In genomic region chr19:29606420-29606747, GRCh38 we compare ENCODE assay signal across 8 cellular contexts. TPM values are rescaled to one million over a fixed set of nuclear protein-coding genes. Genes with fewer than 3 reads are reported as not detected.
A peak's percentile ranks its signal among the peaks of the same experiment; 100 is the strongest.
DNase-seq lines count a peak whose midpoint lies in the region; ATAC-seq, FAIRE-seq and TF ChIP-seq lines count a peak whose summit lies in the region.

No MANE protein-coding gene starts in this region.

- no peak for TF ChIP-seq RAD21 in GM12878 (IDR thresholded peaks at IDR 0.05; ENCODE audit: insufficient read depth, low read depth, low read length)
- TF ChIP-seq RAD21 in liver (IDR thresholded peaks at IDR 0.05), result no peak

- peak; percentile 19 for ATAC-seq in HG03135 (IDR thresholded peaks at IDR 0.05; ENCODE audit: unreplicated experiment)
- ATAC-seq in GM12878, result peak; percentile 46
- no peak for ATAC-seq in GM21528 (IDR thresholded peaks at IDR 0.05; ENCODE audit: low FRiP score, unreplicated experiment)

- SMC1A ChIA-PET in GM12878 (lab: Charles Lee; ENCODE audit: uncharacterized antibody, unreplicated experiment), result interaction anchor here (0.6 to 3.1 kb wide), 8 partner anchors 19 to 110 kb away, joined by 3 to 18 read pairs (median 6); partner anchors contain the start of genes C19orf12 and PLEKHF1

- WGBS in GM12878 (ENCODE audit: insufficient coverage, insufficient replicate concordance, low lambda C conversion rate, missing lambda C conversion rate), result 1% methylated on average over 12 of the region's 12 CpGs
- 2% methylated on average over 12 of the region's 12 CpGs for WGBS in liver
- WGBS in transverse colon (ENCODE audit: low coverage in 1 of 2), 2 donors, result 1% methylated on average over 12 of the region's 12 CpGs; no CpG with 5 or more reads in 1 of the 2 donors

- TF ChIP-seq POLR2A in GM12878 (IDR thresholded peaks at IDR 0.05; ENCODE audit: low read depth, low read length), result no peak
- TF ChIP-seq POLR2A in transverse colon (IDR thresholded peaks at IDR 0.05), result no peak

- no peaks in the 10 kb centered on the region for H4K20me1 ChIP-seq in GM12878 (ENCODE audit: control insufficient read depth, insufficient read depth)

- peaks cover 19% of the 10 kb centered on the region for H3K4me1 ChIP-seq in GM12878 (ENCODE audit: control insufficient read depth, insufficient read depth, low read length)
- peaks cover 5 to 23% (median 13%) of the 10 kb centered on the region in 4 donors for H3K4me1 ChIP-seq in liver (ENCODE audit: control insufficient read depth in 4 of 4, insufficient read depth in 4 of 4, low read length in 3 of 4)
- H3K4me1 ChIP-seq in transverse colon, result peaks cover 9 to 18% (median 13%) of the 10 kb centered on the region in 4 donors

- H2AFZ ChIP-seq in GM12878 (ENCODE audit: control insufficient read depth, low read depth, low read length), result peak overlapping the region; percentile 94

- TF ChIP-seq EP300 in GM12878 (IDR thresholded peaks at IDR 0.05; ENCODE audit: borderline replicate concordance in 1 of 2, control insufficient read depth in 1 of 2, low read depth in 2 of 2, low read length in 2 of 2) (no peak), transverse colon (IDR thresholded peaks at IDR 0.05; ENCODE audit: low read depth) (no peak)

- RAD21 ChIA-PET in GM12878 (lab: Charles Lee; ENCODE audit: unreplicated experiment), result interaction anchor here (0.9 to 2.9 kb wide), 8 partner anchors 55 to 109 kb away, joined by 3 to 34 read pairs (median 4); partner anchors contain the start of genes C19orf12 and PLEKHF1

- TF ChIP-seq CTCF in GM12865 (IDR thresholded peaks at IDR 0.05; ENCODE audit: insufficient read depth, low read depth, low read length, missing control alignments) (no peak), GM12878 (IDR thresholded peaks at IDR 0.05 in 2 of 3, conservative IDR thresholded peaks at IDR 0.05 in 1 of 3; ENCODE audit: control insufficient read depth in 2 of 3, extremely low read depth in 1 of 3, insufficient read depth in 1 of 3, low read depth in 3 of 3, low read length in 3 of 3) (no peak), liver (IDR thresholded peaks at IDR 0.05; ENCODE audit: low read depth, low read length, missing input control) (no peak), transverse colon (IDR thresholded peaks at IDR 0.05) (no peak)

- H3K4me3 ChIP-seq in GM12865 (ENCODE audit: low read depth, low read length), result peak overlapping the region; percentile 93
- H3K4me3 ChIP-seq in GM12878, result peak overlapping the region; percentile 79
- peak overlapping the region; percentile 69 to 84 (median 77) for H3K4me3 ChIP-seq in liver (ENCODE audit: low read depth in 1 of 3, low read length in 3 of 3)
- H3K4me3 ChIP-seq in transverse colon, result peak overlapping the region; percentile 70 to 81 (median 79)

- in situ Hi-C loops in GM12878 (cut with MboI), result loop anchor here (5.0 to 10.0 kb wide), 3 partner anchors 86 to 394 kb away; partner anchors contain the start of genes C19orf12 and UQCRFS1
- in situ Hi-C loops in transverse colon (cut with MboI; ENCODE audit: low pct_ligation_motif_present in 1 of 4, low pct_unique_long_range_greater_than_20kb in 1 of 4, low sequenced_read_pairs in 3 of 4), result loop anchor here (5.0 to 25.0 kb wide), 4 partner anchors 106 to 231 kb away; partner anchors contain the start of gene C19orf12 (in 3 of the 4)

- peak overlapping the region; percentile 74 for H3K4me2 ChIP-seq in GM12878 (ENCODE audit: control insufficient read depth, insufficient read depth)

- BruUV-seq in GM12878 (replicated peaks; lab: Mats Ljungman, UMichigan), result TSS peak; percentile 81

- H3K27me3 ChIP-seq in GM12878 (replicated peaks in 1 of 2; ENCODE audit: control insufficient read depth in 2 of 2, insufficient read depth in 2 of 2, low read length in 1 of 2), result no peaks in the 10 kb centered on the region
- H3K27me3 ChIP-seq in liver (ENCODE audit: control insufficient read depth in 4 of 4, insufficient read depth in 4 of 4, low read length in 3 of 4), result no peaks in the 10 kb centered on the region
- H3K27me3 ChIP-seq in transverse colon, result no peaks in the 10 kb centered on the region

- H3K9ac ChIP-seq in GM12878 (ENCODE audit: control insufficient read depth, insufficient read depth, low read length) (peak overlapping the region; percentile 98), liver (ENCODE audit: low read depth in 1 of 2, low read length in 2 of 2) (peak overlapping the region; percentile 41 to 89)

- POLR2A ChIA-PET in GM12878 (lab: Charles Lee), result interaction anchor here (0.5 to 2.1 kb wide), 9 partner anchors 8 to 109 kb away, joined by 3 to 17 read pairs (median 4); partner anchors contain the start of genes C19orf12 and PLEKHF1

- H3K36me3 ChIP-seq in GM12878 (ENCODE audit: control insufficient read depth in 2 of 2, insufficient read depth in 2 of 2, low read length in 1 of 2) (peaks cover 1 to 11% of the 10 kb centered on the region in 2 experiments), liver (ENCODE audit: control insufficient read depth in 4 of 4, insufficient read depth in 3 of 4, low read depth in 1 of 4, low read length in 3 of 4) (peaks cover 0 to 15% (median 5%) of the 10 kb centered on the region in 4 donors), transverse colon (peaks cover 0 to 7% (median 0%) of the 10 kb centered on the region in 4 donors)

- intact Hi-C loops in GM12878 (cut with micrococcal nuclease; ENCODE audit: unreplicated experiment), result loop anchor here (1.0 to 10.0 kb wide), 2 partner anchors 110 to 238 kb away; no protein-coding TSS in a partner anchor
- intact Hi-C loops in transverse colon (cut with DNase I; ENCODE audit: low total_unique reads), result no loop called here

- peaks cover 21% of the 10 kb centered on the region for H3K79me2 ChIP-seq in GM12878 (ENCODE audit: control insufficient read depth, insufficient read depth, low read length)

- FAIRE-seq in GM12878 (lab: Jason Lieb, UNC), result no peak

- H3K9me3 ChIP-seq in GM12878 (replicated peaks; ENCODE audit: control insufficient read depth, insufficient read depth, low read length) (no peaks in the 10 kb centered on the region), liver (ENCODE audit: control insufficient read depth in 4 of 4, low read length in 3 of 4) (no peaks in the 10 kb centered on the region), transverse colon (no peaks in the 10 kb centered on the region)

- H3K27ac ChIP-seq in GM12878 (ENCODE audit: control insufficient read depth, insufficient read depth) (peak overlapping the region; percentile 98), liver (ENCODE audit: low read depth in 1 of 2, low read length in 2 of 2) (peak overlapping the region; percentile 93 to 94), transverse colon (peak overlapping the region; percentile 90 to 97 (median 96))

- CTCF ChIA-PET in GM12878 (lab: Yijun Ruan, JAX), result interaction anchor here (1.1 to 9.5 kb wide), 8 partner anchors 10 to 239 kb away, joined by 3 to 237 read pairs (median 8); partner anchors contain the start of genes C19orf12 and PLEKHF1

- no peak for DNase-seq in GM12865 (ENCODE audit: low read depth)
- no peak for DNase-seq in GM12878 (ENCODE audit: low read depth, low spot score)
- DNase-seq in transverse colon, result no peak
- no peak for DNase-seq in midbrain (lab: John Stamatoyannopoulos, UW)
- DNase-seq in NCI-H69 (lab: John Stamatoyannopoulos, UW), result no peak

TF ChIP-seq in liver, 16 proteins besides CTCF, POLR2A, EP300 and RAD21:
- peak in 1 of 2 donors; percentile 1 for TF ChIP-seq RXRA (IDR thresholded peaks at IDR 0.05)
- no peak for TF ChIP-seq HNF4G (IDR thresholded peaks at IDR 0.05)

RNA-seq across cellular contexts. Expression of gene POP4, which starts 0.3 kb away (rescaled TPM):
- total RNA-seq in GM12878 (2013; cell fraction: nucleolus; rRNA removed), result 99.8 and 103 TPM in 2 replicates
- total RNA-seq in GM12878 (2014; rRNA removed) (128 and 132 TPM in 2 replicates), GM12878 (2014; rRNA removed; fragmentation: Illumina TruSeq; extraction: Trizol) (108 and 114 TPM in 2 replicates), GM12878 (2021) (85.1 and 93.5 TPM in 2 replicates), liver (10 to 100 TPM; 33.7 to 35.2 TPM), transverse colon (10 to 100 TPM in 3 of 4 donors, 1 to 10 TPM in 1; 6.4 to 59.7 (median 38.7) TPM)
- 76.2 TPM for polyA plus RNA-seq in GM12878 (2011; ENCODE audit: low read depth)
- polyA plus RNA-seq in GM12878 (2011; rRNA removed) (118 and 132 TPM in 2 replicates), GM12878 (2014; fragmentation: Illumina TruSeq; extraction: Trizol) (113 and 118 TPM in 2 replicates), GM12878 (2014; fragmentation: Nextera tagmentation; extraction: Ambion mirVana) (10 to 100 TPM; 52.1 to 76.6 TPM), GM12878 (2014; rRNA removed) (118 and 129 TPM in 2 replicates), GM12878 (2016; fragmentation: Nextera tagmentation; extraction: Ambion mirVana) (100 to 1,000 TPM; 225 to 231 TPM), liver (10 to 100 TPM; 42.5 to 61.6 TPM)
- 94.2 and 105 TPM in 2 replicates for polyA plus RNA-seq in GM12878 (2011; cell fraction: cytosol; rRNA removed)
- 131 and 158 TPM in 2 replicates for polyA plus RNA-seq in GM12878 (2011; cell fraction: nucleus; rRNA removed)
- 45.0 and 65.7 TPM in 2 replicates for polyA plus RNA-seq in GM12878 (2012)
- 72.3 and 95.2 TPM in 2 replicates for polyA minus RNA-seq in GM12878 (2011; rRNA and poly(A)+ RNA removed)
- polyA minus RNA-seq in GM12878 (2011; cell fraction: cytosol; rRNA and poly(A)+ RNA removed), result 24.3 and 44.7 TPM in 2 replicates
- polyA minus RNA-seq in GM12878 (2011; cell fraction: nucleus; rRNA and poly(A)+ RNA removed), result 62.3 and 73.9 TPM in 2 replicates

RNA-seq across cellular contexts. Expression of gene PLEKHF1, which starts 58.9 kb away (rescaled TPM):
- 27.3 and 32.2 TPM in 2 replicates for total RNA-seq in GM12878 (2013; cell fraction: nucleolus; rRNA removed)
- total RNA-seq in GM12878 (2014; rRNA removed) (18.6 and 20.2 TPM in 2 replicates), GM12878 (2014; rRNA removed; fragmentation: Illumina TruSeq; extraction: Trizol) (2.5 and 4.0 TPM in 2 replicates), GM12878 (2021) (17.6 and 19.1 TPM in 2 replicates), liver (10 to 100 TPM in 1 of 2 donors, 1 to 10 TPM in 1; 2.9 to 15.1 TPM), transverse colon (10 to 100 TPM in 3 of 4 donors, 1 to 10 TPM in 1; 8.6 to 38.8 (median 14.2) TPM)
- 1.8 TPM for polyA plus RNA-seq in GM12878 (2011; ENCODE audit: low read depth)
- polyA plus RNA-seq in GM12878 (2011; rRNA removed) (6.0 and 15.8 TPM in 2 replicates), GM12878 (2014; fragmentation: Illumina TruSeq; extraction: Trizol) (0.19 and 2.4 TPM in 2 replicates), GM12878 (2014; fragmentation: Nextera tagmentation; extraction: Ambion mirVana) (under 1 TPM; 0.10 to 0.31 TPM), GM12878 (2014; rRNA removed) (20.3 and 23.0 TPM in 2 replicates), GM12878 (2016; fragmentation: Nextera tagmentation; extraction: Ambion mirVana) (10 to 100 TPM; 14.8 to 19.5 TPM), liver (10 to 100 TPM in 1 of 2 donors, 1 to 10 TPM in 1; 5.0 to 12.8 TPM)
- 25.9 and 36.4 TPM in 2 replicates for polyA plus RNA-seq in GM12878 (2011; cell fraction: cytosol; rRNA removed)
- 40.4 and 43.7 TPM in 2 replicates for polyA plus RNA-seq in GM12878 (2011; cell fraction: nucleus; rRNA removed)
- 6.0 and 11.1 TPM in 2 replicates for polyA plus RNA-seq in GM12878 (2012)
- polyA minus RNA-seq in GM12878 (2011; rRNA and poly(A)+ RNA removed), result 11.6 and 26.6 TPM in 2 replicates
- polyA minus RNA-seq in GM12878 (2011; cell fraction: cytosol; rRNA and poly(A)+ RNA removed), result 13.9 and 17.0 TPM in 2 replicates
- 19.7 and 32.3 TPM in 2 replicates for polyA minus RNA-seq in GM12878 (2011; cell fraction: nucleus; rRNA and poly(A)+ RNA removed)
